Comparison of ENCODE assay signal across 13 cellular contexts in the genomic region with DNA sequence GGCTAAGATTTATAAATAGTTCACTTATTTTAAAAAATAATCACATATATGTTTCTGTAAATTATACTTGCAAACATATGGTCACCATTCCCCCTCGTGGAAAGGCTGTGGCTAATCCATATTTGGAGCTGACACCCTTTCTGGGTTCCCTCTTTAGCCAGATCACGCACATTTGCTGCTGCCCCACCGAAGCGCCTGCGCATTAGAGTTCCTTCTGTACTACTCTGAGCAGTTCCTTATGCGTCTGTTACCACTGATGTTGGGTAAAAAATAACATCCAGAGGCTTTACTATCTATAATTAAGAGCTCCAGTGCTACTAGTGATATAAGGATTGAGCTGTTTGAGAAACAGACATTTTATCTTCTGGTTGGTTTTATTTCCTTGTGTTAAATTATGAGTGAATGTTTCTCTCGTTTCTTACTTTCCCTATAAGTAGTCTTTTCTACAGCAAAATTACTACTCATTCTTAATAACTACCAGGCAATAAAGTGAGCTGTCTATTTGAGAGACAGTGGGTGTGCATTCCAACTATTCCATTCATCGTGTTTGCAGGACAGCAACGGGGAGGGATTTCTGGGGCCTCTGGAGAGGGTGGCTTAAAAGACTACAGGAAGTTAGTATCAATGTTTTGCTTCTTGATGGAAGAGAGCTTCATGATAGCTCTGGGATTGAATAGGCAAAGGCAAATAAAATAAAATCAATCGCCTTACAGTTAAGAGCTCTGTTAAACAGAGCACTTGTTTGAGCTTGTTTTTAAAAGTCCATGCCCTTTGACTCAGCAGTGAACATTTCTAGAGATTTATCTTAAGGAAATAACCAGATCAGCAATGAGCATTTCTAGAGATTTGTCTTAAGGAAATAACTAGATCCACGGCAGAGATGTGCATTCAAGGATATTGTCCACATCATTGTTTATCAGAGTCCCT.
DNase-seq lines count a peak whose midpoint lies in the region; ATAC-seq and TF ChIP-seq lines count a peak whose summit lies in the region.
"Had no signal": no experiment of that assay in that cellular context is flagged by ENCODE, and none has a peak within 500 bp of the region (broad histone marks: within the 10 kb centered on the region; RNA-seq: fewer than 3 reads in every experiment).

No MANE protein-coding gene starts in this region.

- no peaks in the 10 kb centered on the region for H3K9me3 ChIP-seq in GM23248 (ENCODE audit: low read depth)
- H3K9me3 ChIP-seq in OCI-LY3 (ENCODE audit: insufficient read depth, low read length) = no peaks in the 10 kb centered on the region
- no peaks in the 10 kb centered on the region for H3K9me3 ChIP-seq in parathyroid adenoma (ENCODE audit: control insufficient read depth, low read length)
- no peaks in the 10 kb centered on the region for H3K9me3 ChIP-seq in spleen
- H3K9me3 ChIP-seq: colonic mucosa, gastroesophageal sphincter, suprapubic skin had no signal

- H3K36me3 Mint-ChIP-seq in stimulated activated memory B cell treated with anti-CD40 and anti-IgM and Interleukin-4, amounts not matched to agents 10 μg/mL and 1 μg/mL and 100 μg/mL, for 72 hours = no peaks in the 10 kb centered on the region
- H3K36me3 Mint-ChIP-seq: activated naive CD8-positive, alpha-beta T cell treated with anti-CD3 and anti-CD28 coated beads, Interleukin-2, amount 10 ng/mL, durations not matched to agents 7 days and 5 days; natural killer cell treated with Interleukin-12 subunit alpha and Interleukin-12 subunit beta and Interleukin-15 and Interleukin-18, amount 100 ng/mL, for 72 hours had no signal

- no peak for TF ChIP-seq POLR2A in spleen (IDR thresholded peaks at IDR 0.05)

- H3K4me3 Mint-ChIP-seq in stimulated activated memory B cell treated with anti-CD40 and anti-IgM and Interleukin-4, amounts not matched to agents 10 μg/mL and 1 μg/mL and 100 μg/mL, for 72 hours = no peak overlapping the region
- H3K4me3 Mint-ChIP-seq: activated naive CD8-positive, alpha-beta T cell treated with anti-CD3 and anti-CD28 coated beads, Interleukin-2, amount 10 ng/mL, durations not matched to agents 7 days and 5 days; natural killer cell treated with Interleukin-12 subunit alpha and Interleukin-12 subunit beta and Interleukin-15 and Interleukin-18, amount 100 ng/mL, for 72 hours had no signal

- H3F3A ChIP-seq in GM23248 (ENCODE audit: insufficient read depth) = peaks cover 21% of the 10 kb centered on the region

- H3K27ac ChIP-seq in GM23248 (peak overlapping the region; percentile 60), OCI-LY3 (ENCODE audit: low read length) (no peak overlapping the region), parathyroid adenoma (no peak overlapping the region), spleen (peak overlapping the region in 2 of 8 donors; percentile 6 to 8)
- H3K27ac ChIP-seq: colonic mucosa, gastroesophageal sphincter, suprapubic skin had no signal

- H3K4me3 ChIP-seq in GM23248 = peak overlapping the region; percentile 67
- H3K4me3 ChIP-seq in OCI-LY3 (ENCODE audit: low read length) = peak overlapping the region; percentile 62; the same call in 1 of the 2 replicates
- no peak overlapping the region for H3K4me3 ChIP-seq in parathyroid adenoma (ENCODE audit: low read depth, low read length)
- no peak overlapping the region for H3K4me3 ChIP-seq in spleen
- H3K4me3 ChIP-seq: colonic mucosa, gastroesophageal sphincter, suprapubic skin had no signal

- no peaks in the 10 kb centered on the region for H3K36me3 ChIP-seq in GM23248 (ENCODE audit: low read depth)
- no peaks in the 10 kb centered on the region for H3K36me3 ChIP-seq in OCI-LY3 (replicated peaks; ENCODE audit: low read depth, low read length)
- H3K36me3 ChIP-seq in parathyroid adenoma (ENCODE audit: control insufficient read depth, insufficient read depth, low read length) = no peaks in the 10 kb centered on the region
- H3K36me3 ChIP-seq in spleen = no peaks in the 10 kb centered on the region
- H3K36me3 ChIP-seq: colonic mucosa, gastroesophageal sphincter, suprapubic skin had no signal

- H3K9ac ChIP-seq in GM23248 (peak overlapping the region; percentile 47), OCI-LY3 (ENCODE audit: low read length) (no peak overlapping the region), parathyroid adenoma (no peak overlapping the region)

- in situ Hi-C loops in GM23248 (cut with MboI) = no loop called here

- 4 to 5% methylated on average over 11 of the region's 11 CpGs for WGBS in GM23248 (ENCODE audit: low coverage in 1 of 2, low lambda C conversion rate in 2 of 2, missing lambda C conversion rate in 2 of 2), 2 experiments
- WGBS in spleen, 5 donors = 76 to 82% (median 81%) methylated on average over 11 of the region's 11 CpGs

- H3K4me2 ChIP-seq in GM23248 (ENCODE audit: unreplicated experiment) (peak overlapping the region; percentile 88), OCI-LY3 (ENCODE audit: low read length) (peak overlapping the region; percentile 57), parathyroid adenoma (ENCODE audit: low read length) (no peak overlapping the region)

- no peaks in the 10 kb centered on the region for H3K9me2 ChIP-seq in GM23248 (ENCODE audit: insufficient read depth)

- H3K27me3 Mint-ChIP-seq in stimulated activated memory B cell treated with anti-CD40 and anti-IgM and Interleukin-4, amounts not matched to agents 10 μg/mL and 1 μg/mL and 100 μg/mL, for 72 hours = peaks cover 15% of the 10 kb centered on the region

- no peaks in the 10 kb centered on the region for H3K4me1 Mint-ChIP-seq in stimulated activated memory B cell treated with anti-CD40 and anti-IgM and Interleukin-4, amounts not matched to agents 10 μg/mL and 1 μg/mL and 100 μg/mL, for 72 hours
- H3K4me1 Mint-ChIP-seq: activated naive CD8-positive, alpha-beta T cell treated with anti-CD3 and anti-CD28 coated beads, Interleukin-2, amount 10 ng/mL, durations not matched to agents 7 days and 5 days had no signal

- peaks cover 7% of the 10 kb centered on the region; the same call in 1 of the 2 replicates for H3K4me1 ChIP-seq in GM23248 (ENCODE audit: insufficient read depth)
- H3K4me1 ChIP-seq in OCI-LY3 (ENCODE audit: low read length) = peaks cover 15% of the 10 kb centered on the region
- H3K4me1 ChIP-seq in parathyroid adenoma = no peaks in the 10 kb centered on the region
- no peaks in the 10 kb centered on the region for H3K4me1 ChIP-seq in spleen
- H3K4me1 ChIP-seq: colonic mucosa, gastroesophageal sphincter, suprapubic skin had no signal

- no peaks in the 10 kb centered on the region for H4K20me1 ChIP-seq in GM23248 (ENCODE audit: insufficient read depth)
- no peaks in the 10 kb centered on the region for H4K20me1 ChIP-seq in OCI-LY3 (ENCODE audit: insufficient read depth, low read length)

- TF ChIP-seq CTCF in OCI-LY3 (IDR thresholded peaks at IDR 0.05; ENCODE audit: low read depth, low read length) (no peak), parathyroid adenoma (IDR thresholded peaks at IDR 0.05) (no peak), spleen (IDR thresholded peaks at IDR 0.05 in 8 of 11, conservative IDR thresholded peaks at IDR 0.05 in 3 of 11) (no peak)

- intact Hi-C loops in spleen (cut with DNase I; ENCODE audit: low total_unique reads) = no loop called here

- H3K79me2 ChIP-seq in GM23248 (ENCODE audit: insufficient read depth) (no peaks in the 10 kb centered on the region), OCI-LY3 (ENCODE audit: low read length) (no peaks in the 10 kb centered on the region), parathyroid adenoma (no peaks in the 10 kb centered on the region)

- no peak overlapping the region for H3K27ac Mint-ChIP-seq in stimulated activated memory B cell treated with anti-CD40 and anti-IgM and Interleukin-4, amounts not matched to agents 10 μg/mL and 1 μg/mL and 100 μg/mL, for 72 hours
- H3K27ac Mint-ChIP-seq: activated naive CD8-positive, alpha-beta T cell treated with anti-CD3 and anti-CD28 coated beads, Interleukin-2, amount 10 ng/mL, durations not matched to agents 7 days and 5 days; natural killer cell treated with Interleukin-12 subunit alpha and Interleukin-12 subunit beta and Interleukin-15 and Interleukin-18, amount 100 ng/mL, for 72 hours had no signal

- no peak for ATAC-seq in stimulated activated memory B cell treated with anti-CD40 and anti-IgM and Interleukin-4, amounts not matched to agents 10 μg/mL and 1 μg/mL and 100 μg/mL, for 72 hours
- ATAC-seq: gastroesophageal sphincter; natural killer cell treated with Interleukin-12 subunit alpha and Interleukin-12 subunit beta and Interleukin-15 and Interleukin-18, amount 100 ng/mL, for 72 hours had no signal

- H2AFZ ChIP-seq in GM23248 = peak overlapping the region; percentile 89
- no peak overlapping the region for H2AFZ ChIP-seq in OCI-LY3 (ENCODE audit: low read depth, low read length)
- H2AFZ ChIP-seq in parathyroid adenoma = peak overlapping the region; percentile 44

- DNase-seq in GM23248 (peak; percentile 78), fibroblast of gingiva (ENCODE audit: low read depth) (peak; percentile 11), COLO668 (lab: John Stamatoyannopoulos, UW; ENCODE audit: unreplicated experiment) (no peak), spleen (no peak), epidermal melanocyte (ENCODE audit: insufficient read length, low spot score) (no peak)

- H3K27me3 ChIP-seq in GM23248 (replicated peaks; ENCODE audit: insufficient read depth) (no peaks in the 10 kb centered on the region), OCI-LY3 (ENCODE audit: low read depth, low read length) (peaks cover 40% of the 10 kb centered on the region), parathyroid adenoma (ENCODE audit: control insufficient read depth, insufficient read depth, low read length) (no peaks in the 10 kb centered on the region), spleen (replicated peaks in 1 of 7) (no peaks in the 10 kb centered on the region)
- H3K27me3 ChIP-seq: colonic mucosa, gastroesophageal sphincter, suprapubic skin had no signal

- no peaks in the 10 kb centered on the region for H3K9me3 Mint-ChIP-seq in stimulated activated memory B cell treated with anti-CD40 and anti-IgM and Interleukin-4, amounts not matched to agents 10 μg/mL and 1 μg/mL and 100 μg/mL, for 72 hours
- H3K9me3 Mint-ChIP-seq: natural killer cell treated with Interleukin-12 subunit alpha and Interleukin-12 subunit beta and Interleukin-15 and Interleukin-18, amount 100 ng/mL, for 72 hours had no signal

Comparison
In these comparisons a context has a peak if more than half of its experiments do, and no peak if none do; other contexts are left out.
1. DNase-seq: peak in GM23248 (single experiment) and fibroblast of gingiva (single experiment); none in COLO668 (single experiment), spleen (single experiment) and epidermal melanocyte (single experiment).
2. H3K4me3 ChIP-seq: peak in GM23248 (single experiment) and OCI-LY3 (single experiment); none in parathyroid adenoma (single experiment) and spleen (0 of 8).